In the genomic region with DNA sequence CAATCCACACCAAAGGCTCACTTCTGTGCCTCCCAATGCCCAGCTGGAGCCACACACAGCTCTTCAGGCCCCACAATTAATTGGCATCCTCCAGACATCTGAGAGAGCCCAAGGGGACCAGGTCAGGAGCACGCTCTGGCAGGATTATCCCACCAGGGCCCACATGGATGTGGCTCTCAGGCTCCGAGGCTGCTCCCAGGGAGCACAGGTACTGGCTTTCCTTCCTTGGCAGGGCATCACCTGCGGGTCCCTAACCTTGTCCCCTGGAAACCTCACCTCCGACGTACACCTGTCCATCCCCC, we compare ENCODE assay signal across 21 cellular contexts. TPM values are rescaled to one million over a fixed set of nuclear protein-coding genes. Genes with fewer than 3 reads are reported as not detected.
DNase-seq lines count a peak whose midpoint lies in the region; ATAC-seq, FAIRE-seq and TF ChIP-seq lines count a peak whose summit lies in the region.
"Had no signal": no experiment of that assay in that cellular context is flagged by ENCODE, and none has a peak within 500 bp of the region (broad histone marks: within the 10 kb centered on the region; RNA-seq: fewer than 3 reads in every experiment).

No MANE protein-coding gene starts in this region.

- DNase-seq in activated naive CD4-positive, alpha-beta T cell (lab: John Stamatoyannopoulos, UW): no peak
- DNase-seq in activated naive CD4-positive, alpha-beta T cell treated with anti-CD3 and anti-CD28 coated beads, Interleukin-2, amount 50 U/mL, for 72 hours (ENCODE audit: low spot score in 2 of 2): no peak
- no peak for DNase-seq in stimulated activated naive B cell treated with anti-CD40 and anti-IgM and Interleukin-4, amounts not matched to agents 10 μg/mL and 1 μg/mL and 100 μg/mL, for 72 hours
- DNase-seq in glutamatergic neuron (no peak), D721Med (ENCODE audit: insufficient read length, low spot score) (no peak), NCI-H146 (lab: John Stamatoyannopoulos, UW) (no peak)
- DNase-seq: activated CD4-positive, CD25-positive, alpha-beta regulatory T cell; Calu3; erythroblast; kidney glomerular epithelial cell; NCI-H1436; ovary; PC-3; right lobe of liver had no signal

- TF ChIP-seq CTCF in glutamatergic neuron (IDR thresholded peaks at IDR 0.05; ENCODE audit: partially characterized antibody, unreplicated experiment) (no peak), D721Med (IDR thresholded peaks at IDR 0.05; ENCODE audit: insufficient read depth, missing control alignments) (no peak)

- no peak for FAIRE-seq in D721Med (lab: Jason Lieb, UNC)
- FAIRE-seq: frontal cortex, H54, HepG2 had no signal

- H3K4me1 Mint-ChIP-seq in activated naive CD4-positive, alpha-beta T cell treated with anti-CD3 and anti-CD28 coated beads, Interleukin-2, amount 50 U/mL, for 24 hours: peaks cover 77% of the 10 kb centered on the region
- H3K4me1 Mint-ChIP-seq in IgD-negative memory B cell: peaks cover 36 to 58% (median 51%) of the 10 kb centered on the region in 3 donors
- H3K4me1 Mint-ChIP-seq in stimulated activated naive B cell treated with anti-CD40 and anti-IgM and Interleukin-4, amounts not matched to agents 10 μg/mL and 1 μg/mL and 100 μg/mL, for 72 hours: peaks cover 68 to 93% of the 10 kb centered on the region in 2 donors
- peaks cover 3% of the 10 kb centered on the region for H3K4me1 Mint-ChIP-seq in glutamatergic neuron (ENCODE audit: low read depth, unreplicated experiment)

- peak overlapping the region; percentile 95 for H3K27ac Mint-ChIP-seq in activated naive CD4-positive, alpha-beta T cell treated with anti-CD3 and anti-CD28 coated beads, Interleukin-2, amount 50 U/mL, for 24 hours
- H3K27ac Mint-ChIP-seq in IgD-negative memory B cell: peak overlapping the region in 2 of 3 donors; percentile 36 to 81
- H3K27ac Mint-ChIP-seq in activated naive CD4-positive, alpha-beta T cell treated with anti-CD3 and anti-CD28 coated beads, Interleukin-2, amount 50 U/mL, for 72 hours: peak overlapping the region; percentile 88 to 98
- H3K27ac Mint-ChIP-seq in stimulated activated naive B cell treated with anti-CD40 and anti-IgM and Interleukin-4, amounts not matched to agents 10 μg/mL and 1 μg/mL and 100 μg/mL, for 72 hours: peak overlapping the region; percentile 85
- no peak overlapping the region for H3K27ac Mint-ChIP-seq in glutamatergic neuron (ENCODE audit: unreplicated experiment)

- H3K4me3 Mint-ChIP-seq in activated naive CD4-positive, alpha-beta T cell treated with anti-CD3 and anti-CD28 coated beads, Interleukin-2, amount 50 U/mL, for 24 hours: peak overlapping the region; percentile 96
- H3K4me3 Mint-ChIP-seq in IgD-negative memory B cell: peak overlapping the region in 1 of 4 donors; percentile 53
- H3K4me3 Mint-ChIP-seq in stimulated activated naive B cell treated with anti-CD40 and anti-IgM and Interleukin-4, amounts not matched to agents 10 μg/mL and 1 μg/mL and 100 μg/mL, for 72 hours: no peak overlapping the region
- H3K4me3 Mint-ChIP-seq in glutamatergic neuron (ENCODE audit: unreplicated experiment): no peak overlapping the region

- no peaks in the 10 kb centered on the region for H3K27me3 Mint-ChIP-seq in activated naive CD4-positive, alpha-beta T cell treated with anti-CD3 and anti-CD28 coated beads, Interleukin-2, amount 50 U/mL, for 24 hours
- H3K27me3 Mint-ChIP-seq in IgD-negative memory B cell: peaks cover 5% of the 10 kb centered on the region
- no peaks in the 10 kb centered on the region for H3K27me3 Mint-ChIP-seq in stimulated activated naive B cell treated with anti-CD40 and anti-IgM and Interleukin-4, amounts not matched to agents 10 μg/mL and 1 μg/mL and 100 μg/mL, for 72 hours
- peaks cover 13% of the 10 kb centered on the region for H3K27me3 Mint-ChIP-seq in glutamatergic neuron (ENCODE audit: unreplicated experiment)
- H3K27me3 Mint-ChIP-seq: memory B cell, naive B cell had no signal

- H3K9me3 Mint-ChIP-seq in activated naive CD4-positive, alpha-beta T cell treated with anti-CD3 and anti-CD28 coated beads, Interleukin-2, amount 50 U/mL, for 24 hours: no peaks in the 10 kb centered on the region
- H3K9me3 Mint-ChIP-seq in IgD-negative memory B cell: no peaks in the 10 kb centered on the region
- H3K9me3 Mint-ChIP-seq in activated naive CD4-positive, alpha-beta T cell treated with anti-CD3 and anti-CD28 coated beads, Interleukin-2, amount 50 U/mL, for 72 hours: no peaks in the 10 kb centered on the region
- H3K9me3 Mint-ChIP-seq in stimulated activated naive B cell treated with anti-CD40 and anti-IgM and Interleukin-4, amounts not matched to agents 10 μg/mL and 1 μg/mL and 100 μg/mL, for 72 hours: no peaks in the 10 kb centered on the region
- peaks cover 3% of the 10 kb centered on the region for H3K9me3 Mint-ChIP-seq in glutamatergic neuron (ENCODE audit: unreplicated experiment)
- H3K9me3 Mint-ChIP-seq: memory B cell, naive B cell had no signal

- peaks cover 33% of the 10 kb centered on the region for H3K36me3 Mint-ChIP-seq in activated naive CD4-positive, alpha-beta T cell treated with anti-CD3 and anti-CD28 coated beads, Interleukin-2, amount 50 U/mL, for 24 hours
- H3K36me3 Mint-ChIP-seq in IgD-negative memory B cell: no peaks in the 10 kb centered on the region
- H3K36me3 Mint-ChIP-seq in activated naive CD4-positive, alpha-beta T cell treated with anti-CD3 and anti-CD28 coated beads, Interleukin-2, amount 50 U/mL, for 72 hours: peaks cover 48 to 56% of the 10 kb centered on the region in 2 donors
- H3K36me3 Mint-ChIP-seq in stimulated activated naive B cell treated with anti-CD40 and anti-IgM and Interleukin-4, amounts not matched to agents 10 μg/mL and 1 μg/mL and 100 μg/mL, for 72 hours: peaks cover 22 to 66% of the 10 kb centered on the region in 2 donors
- no peaks in the 10 kb centered on the region for H3K36me3 Mint-ChIP-seq in glutamatergic neuron (ENCODE audit: unreplicated experiment)
- H3K36me3 Mint-ChIP-seq: memory B cell, naive B cell had no signal

- ATAC-seq in activated naive CD4-positive, alpha-beta T cell treated with anti-CD3 and anti-CD28 coated beads, Interleukin-2, amount 50 U/mL, for 72 hours: no peak
- ATAC-seq in stimulated activated naive B cell treated with anti-CD40 and anti-IgM and Interleukin-4, amounts not matched to agents 10 μg/mL and 1 μg/mL and 100 μg/mL, for 72 hours (replicated peaks): no peak
- ATAC-seq: HepG2, PC-3 had no signal

RNA-seq across cellular contexts. Expression of gene CD6, which starts 54.3 kb away (rescaled TPM):
- 8.6 TPM for polyA plus RNA-seq in IgD-negative memory B cell
- total RNA-seq in activated naive CD4-positive, alpha-beta T cell treated with anti-CD3 and anti-CD28 coated beads, Interleukin-2, amount 50 U/mL, for 72 hours: 100 to 1,000 TPM; 227 to 339 TPM
- total RNA-seq in glutamatergic neuron (ENCODE audit: unreplicated experiment): not detected
- total RNA-seq: HepG2, PC-3 had no signal
- polyA plus RNA-seq: HepG2 had no signal

Comparison
In these comparisons a context has a peak if more than half of its experiments do, and no peak if none do; other contexts are left out.
1. RNA of gene CD6, which starts 54.3 kb away (total RNA-seq): 227 to 339 TPM in activated naive CD4-positive, alpha-beta T cell treated with anti-CD3 and anti-CD28 coated beads, Interleukin-2, amount 50 U/mL, for 72 hours; not detected in glutamatergic neuron (single experiment); every median in the first group is over 100 times any median in the second.